ENCODE assay signal across 13 cellular contexts in genomic region chr17:48003686-48004120, GRCh38. TPM values are rescaled to one million over a fixed set of nuclear protein-coding genes. Genes with fewer than 3 reads are reported as not detected.
DNase-seq lines count a peak whose midpoint lies in the region; ATAC-seq, FAIRE-seq and TF ChIP-seq lines count a peak whose summit lies in the region.
"Had no signal": no experiment of that assay in that cellular context is flagged by ENCODE, and none has a peak within 500 bp of the region (broad histone marks: within the 10 kb centered on the region; RNA-seq: fewer than 3 reads in every experiment).

No MANE protein-coding gene starts in this region.

- H3K23me2 ChIP-seq in H1 (ENCODE audit: low read depth, low read length) = 0 out of 2 replicates have a peak, but pooled peaks cover 2% of the 10 kb centered on the region

- H3K4me3 ChIP-seq in H1 (ENCODE audit: extremely low read depth in 1 of 4, insufficient read depth in 2 of 4, low read depth in 3 of 4, low read length in 4 of 4) = peak overlapping the region in 2 of 4 experiments; percentile 12 to 19; a peak in 2 of 8 replicates
- no peak overlapping the region for H3K4me3 ChIP-seq in skin epidermis

- H3K4ac ChIP-seq in H1 (replicated peaks; ENCODE audit: insufficient read length, low read depth, low read length) = peak overlapping the region; percentile 12

- peak overlapping the region; percentile 75 for H4K91ac ChIP-seq in H1 (replicated peaks; ENCODE audit: insufficient read length, low read length)

- H3K79me1 ChIP-seq in H1 (ENCODE audit: low read depth, low read length) = no peaks in the 10 kb centered on the region

- peak overlapping the region; percentile 95 for H3K23ac ChIP-seq in H1 (ENCODE audit: insufficient read length)

- H3K79me2 ChIP-seq in H1 (ENCODE audit: control insufficient read depth in 1 of 2, insufficient read depth in 2 of 2, low read length in 2 of 2) = no peaks in the 10 kb centered on the region

- peaks cover 18 to 41% (median 28%) of the 10 kb centered on the region in 4 experiments for H3K4me1 ChIP-seq in H1 (replicated peaks in 1 of 4; ENCODE audit: control insufficient read depth in 3 of 4, insufficient read depth in 4 of 4, low read length in 3 of 4)

- ATAC-seq in GM21723 (IDR thresholded peaks at IDR 0.05; ENCODE audit: unreplicated experiment) = no peak
- no peak for ATAC-seq in GM21360 (IDR thresholded peaks at IDR 0.05; ENCODE audit: unreplicated experiment)
- ATAC-seq: activated CD8-positive, alpha-beta T cell treated with anti-CD3 and anti-CD28 coated beads for 36 hours had no signal

- TF ChIP-seq EP300 in H1 (IDR thresholded peaks at IDR 0.05; ENCODE audit: borderline replicate concordance in 1 of 2, low read depth in 2 of 2, low read length in 2 of 2) = no peak

- H3K18ac ChIP-seq in H1 (ENCODE audit: extremely low read depth, low read length) = peak overlapping the region; percentile 80; the same call in 1 of the 2 replicates

- CTCF ChIA-PET in H1 (lab: Charles Lee; ENCODE audit: partially characterized antibody) = interaction anchor here (0.6 to 27.8 kb wide), 19 partner anchors 9 to 610 kb away, joined by 3 to 493 read pairs (median 5); partner anchors contain the start of genes CDK5RAP3, PNPO and PRR15L

- no peaks in the 10 kb centered on the region for H3K36me3 ChIP-seq in H1 (ENCODE audit: control insufficient read depth in 2 of 4, insufficient read depth in 4 of 4, low read length in 3 of 4)
- H3K36me3 ChIP-seq: neutrophil had no signal

- peak overlapping the region; percentile 54 for H4K5ac ChIP-seq in H1 (ENCODE audit: insufficient read length, low read depth, low read length)

- peak; percentile 97 for DNase-seq in NCI-H1436 treated with DMSO at 0.1 percent for 48 hours (lab: John Stamatoyannopoulos, UW)
- no peak for DNase-seq in NCI-H1436 (lab: John Stamatoyannopoulos, UW)
- DNase-seq in NCI-H446 (lab: John Stamatoyannopoulos, UW) = peak; percentile 93 to 95
- no peak for DNase-seq in H1 (ENCODE audit: low read depth in 1 of 2, low spot score in 2 of 2)
- no peak for DNase-seq in activated gamma-delta T cell treated with Interleukin-2 at 50 U/mL for 16 hours
- DNase-seq: ACHN; activated CD8-positive, alpha-beta T cell treated with anti-CD3 and anti-CD28 coated beads for 36 hours; GF-D8 had no signal

- no peaks in the 10 kb centered on the region for H4K20me1 ChIP-seq in H1 (replicated peaks in 1 of 2; ENCODE audit: control insufficient read depth in 1 of 2, insufficient read depth in 2 of 2, low read length in 2 of 2)

- TF ChIP-seq POLR2A in H1 (IDR thresholded peaks at IDR 0.05; ENCODE audit: control extremely low read depth in 1 of 2, low read depth in 2 of 2, low read length in 2 of 2) = no peak; a peak in 1 of 3 replicates

- H3K9ac ChIP-seq in H1 (replicated peaks in 1 of 4; ENCODE audit: extremely low read depth in 1 of 4, low read depth in 3 of 4, low read length in 3 of 4) = no peak overlapping the region; a peak in 2 of 7 replicates

- peak overlapping the region; percentile 57 to 76 for H3K4me2 ChIP-seq in H1 (ENCODE audit: insufficient read depth in 1 of 2, low read depth in 2 of 2, low read length in 2 of 2)

- FAIRE-seq in H1 (lab: Jason Lieb, UNC) = no peak
- FAIRE-seq: islet of Langerhans had no signal

- no peaks in the 10 kb centered on the region for H3K9me3 ChIP-seq in H1 (ENCODE audit: insufficient read depth in 2 of 2, low read depth in 1 of 2, low read length in 1 of 2)
- H3K9me3 ChIP-seq: neutrophil had no signal

- H3K56ac ChIP-seq in H1 (replicated peaks; ENCODE audit: insufficient read length, low read depth, low read length) = no peak overlapping the region

- H2AK5ac ChIP-seq in H1 (ENCODE audit: low read depth, low read length) = no peak overlapping the region

- TF ChIP-seq CTCF in H1 (IDR thresholded peaks at IDR 0.05; ENCODE audit: control extremely low read depth in 1 of 3, insufficient read depth in 1 of 3, low read depth in 1 of 3, low read length in 3 of 3) = no peak

- H2BK15ac ChIP-seq in H1 (ENCODE audit: low read length) = 0 out of 2 replicates have a peak overlapping the region, but pooled peaks have one; percentile 68

- no peak overlapping the region for H2AFZ ChIP-seq in H1 (ENCODE audit: low read length)

- H3K14ac ChIP-seq in H1 (ENCODE audit: insufficient read length) = no peak overlapping the region

- TF ChIP-seq RAD21 in H1 (IDR thresholded peaks at IDR 0.05 in 1 of 2, conservative IDR thresholded peaks at IDR 0.05 in 1 of 2; ENCODE audit: low read depth in 2 of 2, low read length in 2 of 2) = no peak

- peak overlapping the region; percentile 49 for H2BK120ac ChIP-seq in H1 (replicated peaks; ENCODE audit: low read depth, low read length)

- POLR2A ChIA-PET in H1 (lab: Charles Lee; ENCODE audit: partially characterized antibody) = interaction anchor here (0.6 to 4.1 kb wide), 8 partner anchors 8 to 139 kb away, joined by 3 to 19 read pairs (median 4); no protein-coding TSS in a partner anchor

- H4K8ac ChIP-seq in H1 (ENCODE audit: extremely low read depth, insufficient read depth, low read length) = no peak overlapping the region

- H2BK12ac ChIP-seq in H1 (ENCODE audit: low read depth, low read length) = peak overlapping the region; percentile 93; the same call in 1 of the 2 replicates

- H2BK5ac ChIP-seq in H1 (ENCODE audit: low read depth, low read length) = peak overlapping the region; percentile 92; the same call in 1 of the 2 replicates

- WGBS in H1 (ENCODE audit: extremely low coverage in 1 of 2, insufficient coverage in 1 of 2, insufficient read length in 1 of 2, insufficient replicate concordance in 2 of 2, low coverage in 1 of 2, low lambda C conversion rate in 2 of 2, missing lambda C conversion rate in 1 of 2), 2 experiments = 13% methylated on average over 8 of the region's 8 CpGs; no CpG with 5 or more reads in 1 of the 2 experiments

- H3K27ac ChIP-seq in H1 (ENCODE audit: low read depth, low read length) = peak overlapping the region; percentile 35; the same call in 1 of the 2 replicates
- peak overlapping the region in 13 of 21 experiments; percentile 16 to 88 (median 70) for H3K27ac ChIP-seq in skin epidermis

- no peaks in the 10 kb centered on the region for H3K27me3 ChIP-seq in H1 (replicated peaks in 1 of 4; ENCODE audit: control insufficient read depth in 3 of 4, extremely low read depth in 1 of 4, insufficient read depth in 3 of 4, low read length in 3 of 4)

- peak overlapping the region; percentile 96 for H2BK20ac ChIP-seq in H1 (ENCODE audit: low read length)

TF ChIP-seq in H1, 55 proteins besides CTCF, POLR2A, EP300 and RAD21 (continues in another document):
- TF ChIP-seq CBX5 (IDR thresholded peaks at IDR 0.05; ENCODE audit: low read depth, low read length) (no peak), SAP30 (IDR thresholded peaks at IDR 0.05; ENCODE audit: insufficient read depth, insufficient replicate concordance, low read length) (no peak), SIN3A (conservative IDR thresholded peaks at IDR 0.05 in 1 of 2, IDR thresholded peaks at IDR 0.05 in 1 of 2; ENCODE audit: low read depth in 1 of 2, low read length in 2 of 2) (peak; percentile 16 to 28; a peak in 1 of 4 replicates), TBP (IDR thresholded peaks at IDR 0.05; ENCODE audit: low read depth, low read length) (no peak), GTF2F1 (IDR thresholded peaks at IDR 0.05; ENCODE audit: borderline replicate concordance, low read depth, low read length) (no peak), PHF8 (conservative IDR thresholded peaks at IDR 0.05; ENCODE audit: low read depth, low read length) (no peak), ASH2L (IDR thresholded peaks at IDR 0.05; ENCODE audit: low read length) (peak; percentile 14)

RNA-seq across cellular contexts. Expression of gene CDK5RAP3, which starts 32.8 kb away (rescaled TPM):
- total RNA-seq in H1 (2021; fragmentation: NEBNext Ultra II Directional; extraction: Animal tissue kit (Norgen Biotek cat#: 25700)) = 88.2 and 97.6 TPM in 2 replicates
- 93.2 and 119 TPM in 2 replicates for polyA plus RNA-seq in H1 (2011; rRNA removed)
- polyA plus RNA-seq in H1 (2011; cell fraction: cytosol; rRNA removed) = 159 TPM
- 845 TPM for polyA plus RNA-seq in H1 (2011; cell fraction: nucleus; rRNA removed)
- polyA plus RNA-seq in H1 (2012, experiment 1 of 2) = 134 to 181 TPM (median 168 TPM) in 4 replicates
- polyA plus RNA-seq in H1 (2012, experiment 2 of 2) = 47.9 TPM
- 99.7 TPM for polyA plus RNA-seq in H1 (2013, experiment 1 of 2)
- polyA plus RNA-seq in H1 (2013, experiment 2 of 2) = 95.7 TPM
- 131 and 169 TPM in 2 replicates for polyA minus RNA-seq in H1 (2011; rRNA and poly(A)+ RNA removed)
- 41.5 TPM for polyA minus RNA-seq in H1 (2011; cell fraction: cytosol; rRNA and poly(A)+ RNA removed)
- 147 TPM for polyA minus RNA-seq in H1 (2011; cell fraction: nucleus; rRNA and poly(A)+ RNA removed)

RNA-seq across cellular contexts. Expression of gene COPZ2, which starts 33.9 kb away (rescaled TPM):
- total RNA-seq in H1 (2021; fragmentation: NEBNext Ultra II Directional; extraction: Animal tissue kit (Norgen Biotek cat#: 25700)) = not detected in 2 replicates
- 0.24 and 0.25 TPM in 2 replicates for polyA plus RNA-seq in H1 (2011; rRNA removed)
- polyA plus RNA-seq in H1 (2011; cell fraction: cytosol; rRNA removed) = 0.23 TPM
- 0.47 TPM for polyA plus RNA-seq in H1 (2011; cell fraction: nucleus; rRNA removed)
- 0.34 to 0.45 TPM in 2 of 4 replicates, not detected in the others for polyA plus RNA-seq in H1 (2012, experiment 1 of 2)
- not detected for polyA plus RNA-seq in H1 (2012, experiment 2 of 2)
- 0.41 TPM for polyA plus RNA-seq in H1 (2013, experiment 1 of 2)
- polyA plus RNA-seq in H1 (2013, experiment 2 of 2) = 0.70 TPM
- not detected in 2 replicates for polyA minus RNA-seq in H1 (2011; rRNA and poly(A)+ RNA removed)
- not detected for polyA minus RNA-seq in H1 (2011; cell fraction: cytosol; rRNA and poly(A)+ RNA removed)
- polyA minus RNA-seq in H1 (2011; cell fraction: nucleus; rRNA and poly(A)+ RNA removed) = not detected

RNA-seq across cellular contexts. Expression of gene NFE2L1, which starts 44.5 kb away (rescaled TPM):
- 140 and 148 TPM in 2 replicates for total RNA-seq in H1 (2021; fragmentation: NEBNext Ultra II Directional; extraction: Animal tissue kit (Norgen Biotek cat#: 25700))
- 143 and 173 TPM in 2 replicates for polyA plus RNA-seq in H1 (2011; rRNA removed)
- polyA plus RNA-seq in H1 (2011; cell fraction: cytosol; rRNA removed) = 181 TPM
- polyA plus RNA-seq in H1 (2011; cell fraction: nucleus; rRNA removed) = 178 TPM
- 161 to 195 TPM (median 173 TPM) in 4 replicates for polyA plus RNA-seq in H1 (2012, experiment 1 of 2)
- 101 TPM for polyA plus RNA-seq in H1 (2012, experiment 2 of 2)
- polyA plus RNA-seq in H1 (2013, experiment 1 of 2) = 146 TPM
- 156 TPM for polyA plus RNA-seq in H1 (2013, experiment 2 of 2)
- polyA minus RNA-seq in H1 (2011; rRNA and poly(A)+ RNA removed) = 193 and 224 TPM in 2 replicates
- 160 TPM for polyA minus RNA-seq in H1 (2011; cell fraction: cytosol; rRNA and poly(A)+ RNA removed)
- 99.1 TPM for polyA minus RNA-seq in H1 (2011; cell fraction: nucleus; rRNA and poly(A)+ RNA removed)

RNA-seq across cellular contexts. Expression of gene PRR15L, which starts 46.0 kb away (rescaled TPM):
- 0.26 and 0.34 TPM in 2 replicates for total RNA-seq in H1 (2021; fragmentation: NEBNext Ultra II Directional; extraction: Animal tissue kit (Norgen Biotek cat#: 25700))
- 1.1 TPM in 2 replicates for polyA plus RNA-seq in H1 (2011; rRNA removed)
- polyA plus RNA-seq in H1 (2011; cell fraction: cytosol; rRNA removed) = 1.1 TPM
- 0.87 TPM for polyA plus RNA-seq in H1 (2011; cell fraction: nucleus; rRNA removed)
- polyA plus RNA-seq in H1 (2012, experiment 1 of 2) = 0.54 to 0.76 TPM (median 0.64 TPM) in 4 replicates
- 0.70 TPM for polyA plus RNA-seq in H1 (2012, experiment 2 of 2)
- polyA plus RNA-seq in H1 (2013, experiment 1 of 2) = 0.20 TPM
- polyA plus RNA-seq in H1 (2013, experiment 2 of 2) = 0.20 TPM
- 0.51 and 0.98 TPM in 2 replicates for polyA minus RNA-seq in H1 (2011; rRNA and poly(A)+ RNA removed)
- 0.95 TPM for polyA minus RNA-seq in H1 (2011; cell fraction: cytosol; rRNA and poly(A)+ RNA removed)
- 0.40 TPM for polyA minus RNA-seq in H1 (2011; cell fraction: nucleus; rRNA and poly(A)+ RNA removed)
- total RNA-seq: activated CD8-positive, alpha-beta T cell treated with anti-CD3 and anti-CD28 coated beads for 36 hours had no signal

Comparison
In these comparisons a context has a peak if more than half of its experiments do, and no peak if none do; other contexts are left out.
1. DNase-seq: peak in NCI-H1436 treated with DMSO at 0.1 percent for 48 hours (single experiment) and NCI-H446 (2 of 2); none in NCI-H1436 (single experiment), H1 (0 of 2) and activated gamma-delta T cell treated with Interleukin-2 at 50 U/mL for 16 hours (single experiment).